ENCODE assay signal across 23 cellular contexts in the genomic region with DNA sequence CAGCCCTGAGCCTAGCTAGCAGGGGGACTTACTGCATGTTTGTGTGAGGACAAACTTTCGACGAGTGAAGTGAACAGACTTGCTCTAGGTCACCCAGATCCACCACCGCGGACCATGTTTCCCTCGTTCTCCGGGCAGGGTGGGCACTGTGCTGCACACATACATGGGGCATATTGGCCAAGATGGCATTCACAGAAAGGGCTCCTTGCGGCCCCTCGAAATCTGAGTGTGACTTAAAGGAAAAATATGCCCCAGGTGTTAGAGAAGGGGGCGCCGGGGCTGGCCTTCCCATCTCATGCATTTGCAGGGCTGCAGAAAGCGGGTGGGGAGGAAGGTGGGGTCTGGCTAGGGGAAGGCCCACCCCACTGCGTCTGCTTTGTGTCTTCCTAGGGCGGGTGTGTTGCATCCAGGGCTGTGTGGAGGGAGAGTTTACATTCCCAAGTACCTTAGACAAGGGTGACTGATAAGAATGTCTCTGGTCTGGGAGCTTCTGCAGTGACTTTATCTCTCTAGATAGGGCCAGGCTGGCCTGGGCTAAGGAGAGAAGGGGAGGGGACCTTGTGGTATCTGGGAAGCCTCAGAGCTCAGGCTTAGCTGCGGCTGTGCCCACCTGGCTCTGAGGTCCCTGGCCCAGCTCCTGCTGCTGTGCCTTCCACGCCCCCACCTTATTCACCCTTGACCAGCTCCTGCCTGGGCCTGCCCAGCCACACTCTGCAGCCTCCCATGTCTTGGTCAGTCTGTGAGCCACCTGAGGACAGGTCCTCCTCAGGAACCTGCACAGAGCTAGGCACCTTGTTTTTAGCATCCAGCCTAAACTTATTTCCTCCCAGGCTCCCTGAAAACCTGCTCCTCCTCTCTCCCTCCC. TPM values are rescaled to one million over a fixed set of nuclear protein-coding genes. Genes with fewer than 3 reads are reported as not detected.
DNase-seq lines count a peak whose midpoint lies in the region; ATAC-seq and TF ChIP-seq lines count a peak whose summit lies in the region.
"Had no signal": no experiment of that assay in that cellular context is flagged by ENCODE, and none has a peak within 500 bp of the region (broad histone marks: within the 10 kb centered on the region; RNA-seq: fewer than 3 reads in every experiment).

No MANE protein-coding gene starts in this region.

- peaks cover 8% of the 10 kb centered on the region for H3K4me1 ChIP-seq in CD4-positive, alpha-beta memory T cell (ENCODE audit: insufficient read depth, low read length)

- TF ChIP-seq CTCF in osteocyte (IDR thresholded peaks at IDR 0.05) = no peak

- no peak for ATAC-seq in activated naive CD8-positive, alpha-beta T cell treated with anti-CD3 and anti-CD28 coated beads, Interleukin-2, amount 50 U/mL, for 24 hours
- ATAC-seq in left lobe of liver = no peak
- no peak for ATAC-seq in HG03520 (IDR thresholded peaks at IDR 0.05; ENCODE audit: unreplicated experiment)
- ATAC-seq: activated CD8-positive, alpha-beta T cell treated with anti-CD3 and anti-CD28 coated beads for 36 hours; upper lobe of right lung had no signal

- H3K27me3 ChIP-seq in CD4-positive, alpha-beta memory T cell (ENCODE audit: insufficient read depth, low read length) = no peaks in the 10 kb centered on the region
- H3K27me3 ChIP-seq: adrenal gland, upper lobe of right lung had no signal

- H3K27ac ChIP-seq in CD4-positive, alpha-beta memory T cell (ENCODE audit: low read depth, low read length) = no peak overlapping the region
- H3K27ac ChIP-seq: adrenal gland, neutrophil, upper lobe of right lung had no signal

- peaks cover 14% of the 10 kb centered on the region for H3K36me3 Mint-ChIP-seq in activated naive CD8-positive, alpha-beta T cell treated with anti-CD3 and anti-CD28 coated beads, Interleukin-2, amount 50 U/mL, for 24 hours (ENCODE audit: low read depth)
- H3K36me3 Mint-ChIP-seq in activated naive CD8-positive, alpha-beta T cell treated with anti-CD3 and anti-CD28 coated beads for 36 hours = peaks cover 29% of the 10 kb centered on the region
- H3K36me3 Mint-ChIP-seq in CD4-positive, alpha-beta memory T cell = no peaks in the 10 kb centered on the region
- no peaks in the 10 kb centered on the region for H3K36me3 Mint-ChIP-seq in osteocyte (ENCODE audit: unreplicated experiment)
- H3K36me3 Mint-ChIP-seq: CD4-positive, CD25-positive, alpha-beta regulatory T cell had no signal

- H3K9me3 Mint-ChIP-seq in activated naive CD8-positive, alpha-beta T cell treated with anti-CD3 and anti-CD28 coated beads, Interleukin-2, amount 50 U/mL, for 24 hours = peaks cover 13% of the 10 kb centered on the region
- peaks cover 17% of the 10 kb centered on the region for H3K9me3 Mint-ChIP-seq in activated naive CD8-positive, alpha-beta T cell treated with anti-CD3 and anti-CD28 coated beads for 36 hours
- peaks cover 0 to 11% (median 7%) of the 10 kb centered on the region in 8 donors for H3K9me3 Mint-ChIP-seq in CD4-positive, alpha-beta memory T cell
- peaks cover 16% of the 10 kb centered on the region for H3K9me3 Mint-ChIP-seq in osteocyte (ENCODE audit: unreplicated experiment)

- H3K9me3 ChIP-seq in CD4-positive, alpha-beta memory T cell (ENCODE audit: control insufficient read depth in 1 of 2, low read length in 2 of 2) = no peaks in the 10 kb centered on the region
- H3K9me3 ChIP-seq: adrenal gland, upper lobe of right lung had no signal

- H3K4me3 ChIP-seq in CD4-positive, alpha-beta memory T cell (ENCODE audit: low read length in 2 of 2) = no peak overlapping the region
- H3K4me3 ChIP-seq: adrenal gland, upper lobe of right lung had no signal

- H3K36me3 ChIP-seq in CD4-positive, alpha-beta memory T cell (ENCODE audit: insufficient read depth, low read length) = no peaks in the 10 kb centered on the region
- H3K36me3 ChIP-seq: adrenal gland, neutrophil, upper lobe of right lung had no signal

- H3K4me3 Mint-ChIP-seq in activated naive CD8-positive, alpha-beta T cell treated with anti-CD3 and anti-CD28 coated beads, Interleukin-2, amount 50 U/mL, for 24 hours = no peak overlapping the region
- no peak overlapping the region for H3K4me3 Mint-ChIP-seq in activated naive CD8-positive, alpha-beta T cell treated with anti-CD3 and anti-CD28 coated beads for 36 hours
- no peak overlapping the region for H3K4me3 Mint-ChIP-seq in CD4-positive, alpha-beta memory T cell
- H3K4me3 Mint-ChIP-seq in osteocyte (ENCODE audit: unreplicated experiment) = no peak overlapping the region
- H3K4me3 Mint-ChIP-seq: activated CD8-positive, alpha-beta T cell treated with anti-CD3 and anti-CD28 coated beads for 36 hours; CD4-positive, CD25-positive, alpha-beta regulatory T cell; stimulated activated naive CD8-positive, alpha-beta T cell treated with anti-CD3 and anti-CD28 coated beads, Interleukin-15, Interleukin-2, amounts not matched to agents 100 ng/mL and 50 ng/mL, for 24 hours had no signal

- H3K27ac Mint-ChIP-seq in activated naive CD8-positive, alpha-beta T cell treated with anti-CD3 and anti-CD28 coated beads, Interleukin-2, amount 50 U/mL, for 24 hours = peak overlapping the region; percentile 47
- H3K27ac Mint-ChIP-seq in activated naive CD8-positive, alpha-beta T cell treated with anti-CD3 and anti-CD28 coated beads for 36 hours = no peak overlapping the region
- H3K27ac Mint-ChIP-seq in CD4-positive, alpha-beta memory T cell = no peak overlapping the region
- no peak overlapping the region for H3K27ac Mint-ChIP-seq in osteocyte (ENCODE audit: unreplicated experiment)

- H3K4me1 Mint-ChIP-seq in activated naive CD8-positive, alpha-beta T cell treated with anti-CD3 and anti-CD28 coated beads, Interleukin-2, amount 50 U/mL, for 24 hours = peaks cover 53% of the 10 kb centered on the region
- peaks cover 40% of the 10 kb centered on the region for H3K4me1 Mint-ChIP-seq in activated naive CD8-positive, alpha-beta T cell treated with anti-CD3 and anti-CD28 coated beads for 36 hours
- peaks cover 6 to 26% (median 8%) of the 10 kb centered on the region in 4 donors for H3K4me1 Mint-ChIP-seq in CD4-positive, alpha-beta memory T cell
- H3K4me1 Mint-ChIP-seq in osteocyte (ENCODE audit: unreplicated experiment) = peaks cover 9% of the 10 kb centered on the region

- intact Hi-C loops in CD4-positive, alpha-beta memory T cell (cut with micrococcal nuclease) = no loop called here

- no peak for DNase-seq in activated naive CD8-positive, alpha-beta T cell treated with anti-CD3 and anti-CD28 coated beads, Interleukin-2, amount 50 U/mL, for 24 hours
- no peak for DNase-seq in activated naive CD8-positive, alpha-beta T cell treated with anti-CD3 and anti-CD28 coated beads for 36 hours
- peak; percentile 98 for DNase-seq in SK-N-DZ (ENCODE audit: low spot score)
- DNase-seq in left lobe of liver (ENCODE audit: low spot score) = peak; percentile 38
- peak; percentile 19 for DNase-seq in stimulated activated CD8-positive, alpha-beta memory T cell treated with anti-CD3 and anti-CD28 coated beads, Interleukin-4, amount 100 ng/mL, for 48 hours
- DNase-seq in CD4-positive, alpha-beta memory T cell = no peak
- no peak for DNase-seq in osteocyte (ENCODE audit: extremely low spot score, unreplicated experiment)
- DNase-seq: ACHN; activated CD8-positive, alpha-beta T cell treated with anti-CD3 and anti-CD28 coated beads for 36 hours; caudate nucleus; CD4-positive, CD25-positive, alpha-beta regulatory T cell; DND-41; effector memory CD4-positive, alpha-beta T cell; kidney; MV-4-11; NCI-H2029; NCI-H446 treated with DMSO at 0.1 percent for 48 hours; T-helper 1 cell; upper lobe of right lung had no signal

- CTCF ChIA-PET in CD4-positive, alpha-beta memory T cell (lab: Charles Lee; ENCODE audit: partially characterized antibody) = no interaction called here

- POLR2A ChIA-PET in CD4-positive, alpha-beta memory T cell (lab: Charles Lee; ENCODE audit: partially characterized antibody) = no interaction called here

- H3K27me3 Mint-ChIP-seq in activated naive CD8-positive, alpha-beta T cell treated with anti-CD3 and anti-CD28 coated beads, Interleukin-2, amount 50 U/mL, for 24 hours = peaks cover 9% of the 10 kb centered on the region
- H3K27me3 Mint-ChIP-seq in activated naive CD8-positive, alpha-beta T cell treated with anti-CD3 and anti-CD28 coated beads for 36 hours = no peaks in the 10 kb centered on the region
- H3K27me3 Mint-ChIP-seq in CD4-positive, alpha-beta memory T cell = no peaks in the 10 kb centered on the region
- no peaks in the 10 kb centered on the region for H3K27me3 Mint-ChIP-seq in osteocyte (ENCODE audit: unreplicated experiment)
- H3K27me3 Mint-ChIP-seq: CD4-positive, CD25-positive, alpha-beta regulatory T cell had no signal

RNA-seq across cellular contexts. Expression of gene LRRC32, which starts 45.8 kb away (rescaled TPM):
- total RNA-seq in activated naive CD8-positive, alpha-beta T cell treated with anti-CD3 and anti-CD28 coated beads for 36 hours = 10 to 100 TPM; 11.5 to 12.1 TPM
- polyA plus RNA-seq in SK-N-DZ (2014; cell fraction: cytosol; rRNA removed) = 0.68 and 0.96 TPM in 2 replicates
- polyA plus RNA-seq in SK-N-DZ (2014; cell fraction: nucleus; rRNA removed) = 0.51 and 1.5 TPM in 2 replicates
- 10.5 TPM for total RNA-seq in left lobe of liver
- under 1 TPM; 0.38 to 0.53 TPM for total RNA-seq in CD4-positive, alpha-beta memory T cell
- polyA plus RNA-seq in CD4-positive, alpha-beta memory T cell = under 1 TPM in 1 of 2 donors, not detected in 1; 0.56 TPM
- 35.6 and 39.6 TPM in 2 replicates for total RNA-seq in osteocyte

Comparison
In these comparisons a context has a peak if more than half of its experiments do, and no peak if none do; other contexts are left out.
1. DNase-seq: peak in SK-N-DZ (single experiment), left lobe of liver (single experiment) and stimulated activated CD8-positive, alpha-beta memory T cell treated with anti-CD3 and anti-CD28 coated beads, Interleukin-4, amount 100 ng/mL, for 48 hours (single experiment); none in activated naive CD8-positive, alpha-beta T cell treated with anti-CD3 and anti-CD28 coated beads, Interleukin-2, amount 50 U/mL, for 24 hours (single experiment), activated naive CD8-positive, alpha-beta T cell treated with anti-CD3 and anti-CD28 coated beads for 36 hours (single experiment), CD4-positive, alpha-beta memory T cell (0 of 5) and osteocyte (single experiment).